ENCODE assay signal across 1 cellular context in genomic region chr16:8621572-8622314, GRCh38.
TF ChIP-seq lines count a peak whose summit lies in the region.

A gene with protein sequence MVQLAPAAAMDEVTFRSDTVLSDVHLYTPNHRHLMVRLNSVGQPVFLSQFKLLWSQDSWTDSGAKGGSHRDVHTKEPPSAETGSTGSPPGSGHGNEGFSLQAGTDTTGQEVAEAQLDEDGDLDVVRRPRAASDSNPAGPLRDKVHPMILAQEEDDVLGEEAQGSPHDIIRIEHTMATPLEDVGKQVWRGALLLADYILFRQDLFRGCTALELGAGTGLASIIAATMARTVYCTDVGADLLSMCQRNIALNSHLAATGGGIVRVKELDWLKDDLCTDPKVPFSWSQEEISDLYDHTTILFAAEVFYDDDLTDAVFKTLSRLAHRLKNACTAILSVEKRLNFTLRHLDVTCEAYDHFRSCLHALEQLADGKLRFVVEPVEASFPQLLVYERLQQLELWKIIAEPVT (plus strand): TSS chr16:8621698. CDS start chr16:8625666, 3,968 bp downstream.

TF ChIP-seq in HepG2, 621 proteins besides CTCF, POLR2A, EP300 and RAD21 (continued from another document and continues in another):
- TF ChIP-seq ZNF501 (CRISPR knock-in tag; IDR thresholded peaks at IDR 0.05) = peak; percentile 91
- TF ChIP-seq ZNF24 (IDR thresholded peaks at IDR 0.05) = no peak
- TF ChIP-seq ZNF670 (CRISPR knock-in tag; IDR thresholded peaks at IDR 0.05; ENCODE audit: borderline replicate concordance) = peak; percentile 81; the same call in 1 of the 2 replicates
- peak; percentile 95 for TF ChIP-seq KAT8 (CRISPR knock-in tag; IDR thresholded peaks at IDR 0.05)
- peak; percentile 91 for TF ChIP-seq ZNF605 (CRISPR knock-in tag; IDR thresholded peaks at IDR 0.05)
- TF ChIP-seq JUND (CRISPR knock-in tag; IDR thresholded peaks at IDR 0.05) = 0 out of 2 replicates have a peak, but pooled peaks have one; percentile 56
- no peak for TF ChIP-seq ZNF432 (CRISPR knock-in tag; IDR thresholded peaks at IDR 0.05; ENCODE audit: borderline replicate concordance)
- no peak for TF ChIP-seq GFI1 (CRISPR knock-in tag; IDR thresholded peaks at IDR 0.05; ENCODE audit: borderline replicate concordance)
- TF ChIP-seq, protein P1, sequence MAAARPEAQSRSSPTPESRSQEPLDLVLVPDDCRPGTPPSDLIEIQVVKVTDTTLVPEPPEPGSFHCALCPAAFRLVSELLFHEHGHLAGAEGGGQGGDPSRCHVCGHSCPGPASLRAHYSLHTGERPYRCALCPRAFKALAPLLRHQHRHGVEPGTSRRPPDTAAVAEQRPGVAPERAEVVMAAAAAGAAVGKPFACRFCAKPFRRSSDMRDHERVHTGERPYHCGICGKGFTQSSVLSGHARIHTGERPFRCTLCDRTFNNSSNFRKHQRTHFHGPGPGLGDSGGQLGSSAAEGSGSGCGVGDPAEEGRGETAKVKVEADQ (CRISPR knock-in tag; IDR thresholded peaks at IDR 0.05; ENCODE audit: borderline replicate concordance) = 0 out of 2 replicates have a peak, but pooled peaks have one; percentile 85
- peak; percentile 36 for TF ChIP-seq RARA (CRISPR knock-in tag; IDR thresholded peaks at IDR 0.05)
- TF ChIP-seq ZNF280B (CRISPR knock-in tag; IDR thresholded peaks at IDR 0.05; ENCODE audit: borderline replicate concordance) = peak; percentile 97
- 0 out of 2 replicates have a peak, but pooled peaks have one; percentile 69 for TF ChIP-seq ZBED4 (CRISPR knock-in tag; IDR thresholded peaks at IDR 0.05; ENCODE audit: borderline replicate concordance)
- TF ChIP-seq TOE1 (CRISPR knock-in tag; IDR thresholded peaks at IDR 0.05) = peak; percentile 27; the same call in 1 of the 2 replicates
- peak; percentile 47; the same call in 1 of the 2 replicates for TF ChIP-seq RCOR2 (CRISPR knock-in tag; IDR thresholded peaks at IDR 0.05)
- TF ChIP-seq ZNF121 (CRISPR knock-in tag; IDR thresholded peaks at IDR 0.05) = no peak
- TF ChIP-seq ZSCAN20 (CRISPR knock-in tag; IDR thresholded peaks at IDR 0.05; ENCODE audit: borderline replicate concordance) = peak; percentile 92; the same call in 1 of the 2 replicates
- TF ChIP-seq, protein P2, sequence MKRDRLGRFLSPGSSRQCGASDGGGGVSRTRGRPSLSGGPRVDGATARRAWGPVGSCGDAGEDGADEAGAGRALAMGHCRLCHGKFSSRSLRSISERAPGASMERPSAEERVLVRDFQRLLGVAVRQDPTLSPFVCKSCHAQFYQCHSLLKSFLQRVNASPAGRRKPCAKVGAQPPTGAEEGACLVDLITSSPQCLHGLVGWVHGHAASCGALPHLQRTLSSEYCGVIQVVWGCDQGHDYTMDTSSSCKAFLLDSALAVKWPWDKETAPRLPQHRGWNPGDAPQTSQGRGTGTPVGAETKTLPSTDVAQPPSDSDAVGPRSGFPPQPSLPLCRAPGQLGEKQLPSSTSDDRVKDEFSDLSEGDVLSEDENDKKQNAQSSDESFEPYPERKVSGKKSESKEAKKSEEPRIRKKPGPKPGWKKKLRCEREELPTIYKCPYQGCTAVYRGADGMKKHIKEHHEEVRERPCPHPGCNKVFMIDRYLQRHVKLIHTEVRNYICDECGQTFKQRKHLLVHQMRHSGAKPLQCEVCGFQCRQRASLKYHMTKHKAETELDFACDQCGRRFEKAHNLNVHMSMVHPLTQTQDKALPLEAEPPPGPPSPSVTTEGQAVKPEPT (CRISPR knock-in tag; IDR thresholded peaks at IDR 0.05; ENCODE audit: low read depth) = no peak; the same call in 1 of the 2 replicates
- peak; percentile 76 for TF ChIP-seq ZNF781 (CRISPR knock-in tag; IDR thresholded peaks at IDR 0.05; ENCODE audit: borderline replicate concordance, not compliant biosample characterization)
- TF ChIP-seq POGK (CRISPR knock-in tag; conservative IDR thresholded peaks at IDR 0.05) = peak; percentile 74
- TF ChIP-seq YEATS2 (CRISPR knock-in tag; IDR thresholded peaks at IDR 0.05; ENCODE audit: borderline replicate concordance) = peak; percentile 84; the same call in 1 of the 2 replicates
- peak; percentile 81; the same call in 1 of the 2 replicates for TF ChIP-seq ZNF766 (CRISPR knock-in tag; IDR thresholded peaks at IDR 0.05; ENCODE audit: borderline replicate concordance)
- peak; percentile 33; the same call in 1 of the 2 replicates for TF ChIP-seq MTERF4 (CRISPR knock-in tag; IDR thresholded peaks at IDR 0.05)
- TF ChIP-seq, protein P3, sequence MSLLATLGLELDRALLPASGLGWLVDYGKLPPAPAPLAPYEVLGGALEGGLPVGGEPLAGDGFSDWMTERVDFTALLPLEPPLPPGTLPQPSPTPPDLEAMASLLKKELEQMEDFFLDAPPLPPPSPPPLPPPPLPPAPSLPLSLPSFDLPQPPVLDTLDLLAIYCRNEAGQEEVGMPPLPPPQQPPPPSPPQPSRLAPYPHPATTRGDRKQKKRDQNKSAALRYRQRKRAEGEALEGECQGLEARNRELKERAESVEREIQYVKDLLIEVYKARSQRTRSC (CRISPR knock-in tag; IDR thresholded peaks at IDR 0.05; ENCODE audit: low read depth) = no peak
- peak; percentile 41; the same call in 1 of the 2 replicates for TF ChIP-seq POGZ (CRISPR knock-in tag; IDR thresholded peaks at IDR 0.05)
- 0 out of 2 replicates have a peak, but pooled peaks have one; percentile 19 for TF ChIP-seq CHCHD3 (CRISPR knock-in tag; IDR thresholded peaks at IDR 0.05)
- TF ChIP-seq SRSF9 (IDR thresholded peaks at IDR 0.05; ENCODE audit: borderline replicate concordance, insufficient read depth, low read depth, low read length, poor library complexity, severe bottlenecking) = no peak
- peak; percentile 93 for TF ChIP-seq ZNF224 (CRISPR knock-in tag; IDR thresholded peaks at IDR 0.05)
- TF ChIP-seq NFE2 (CRISPR knock-in tag; IDR thresholded peaks at IDR 0.05) = 0 out of 2 replicates have a peak, but pooled peaks have one; percentile 12
- peak; percentile 80 for TF ChIP-seq MED13 (CRISPR knock-in tag; IDR thresholded peaks at IDR 0.05)
- no peak for TF ChIP-seq ZNF589 (CRISPR knock-in tag; conservative IDR thresholded peaks at IDR 0.05)
- TF ChIP-seq ZNF724P (CRISPR knock-in tag; IDR thresholded peaks at IDR 0.05; ENCODE audit: borderline replicate concordance) = no peak
- TF ChIP-seq CERS6 (CRISPR knock-in tag; IDR thresholded peaks at IDR 0.05) = peak; percentile 48; the same call in 1 of the 2 replicates
- no peak for TF ChIP-seq NR2C2 (CRISPR knock-in tag; IDR thresholded peaks at IDR 0.05; ENCODE audit: borderline replicate concordance)
- peak; percentile 62; the same call in 1 of the 2 replicates for TF ChIP-seq ZNF569 (CRISPR knock-in tag; IDR thresholded peaks at IDR 0.05; ENCODE audit: borderline replicate concordance)
- TF ChIP-seq GMEB1 (CRISPR knock-in tag; IDR thresholded peaks at IDR 0.05; ENCODE audit: borderline replicate concordance) = peak; percentile 76
- peak; percentile 83 for TF ChIP-seq ISL2 (CRISPR knock-in tag; IDR thresholded peaks at IDR 0.05)
- TF ChIP-seq ISX (CRISPR knock-in tag; conservative IDR thresholded peaks at IDR 0.05) = peak; percentile 97; the same call in 1 of the 2 replicates
- peak; percentile 91; the same call in 1 of the 2 replicates for TF ChIP-seq DNMT1 (CRISPR knock-in tag; IDR thresholded peaks at IDR 0.05)
- TF ChIP-seq HBP1 (CRISPR knock-in tag; IDR thresholded peaks at IDR 0.05; ENCODE audit: low read depth) = 0 out of 2 replicates have a peak, but pooled peaks have one; percentile 84
- TF ChIP-seq SKI (IDR thresholded peaks at IDR 0.05; ENCODE audit: partially characterized antibody) = peak; percentile 44
- TF ChIP-seq FOXA3 (CRISPR knock-in tag; IDR thresholded peaks at IDR 0.05) = peak; percentile 26; the same call in 1 of the 2 replicates
- TF ChIP-seq PCBP2 (optimal IDR thresholded peaks at IDR 0.05; ENCODE audit: low read depth, low read length, poor library complexity, severe bottlenecking) = no peak
- no peak for TF ChIP-seq ZNF780A (CRISPR knock-in tag; IDR thresholded peaks at IDR 0.05)
- TF ChIP-seq HDAC1 (CRISPR knock-in tag; IDR thresholded peaks at IDR 0.05) = peak; percentile 86
- peak; percentile 48; the same call in 1 of the 2 replicates for TF ChIP-seq ZNF263 (CRISPR knock-in tag; IDR thresholded peaks at IDR 0.05)
- peak; percentile 87; the same call in 1 of the 2 replicates for TF ChIP-seq KLF11 (CRISPR knock-in tag; IDR thresholded peaks at IDR 0.05)
- TF ChIP-seq IKZF4 (CRISPR knock-in tag; IDR thresholded peaks at IDR 0.05; ENCODE audit: borderline replicate concordance, low read depth, not compliant biosample characterization) = peak; percentile 98
